8 cellular contexts compared by ENCODE assay signal in genomic region chr16:68064791-68065365, GRCh38. TPM values are rescaled to one million over a fixed set of nuclear protein-coding genes. Genes with fewer than 3 reads are reported as not detected.
A peak's percentile ranks its signal among the peaks of the same experiment; 100 is the strongest.
DNase-seq lines count a peak whose midpoint lies in the region; ATAC-seq and TF ChIP-seq lines count a peak whose summit lies in the region.

No MANE protein-coding gene starts in this region.

- peak overlapping the region; percentile 79 for H3K27ac Mint-ChIP-seq in activated CD8-positive, alpha-beta T cell treated with anti-CD3 and anti-CD28 coated beads for 36 hours

- CTCF ChIA-PET in activated CD8-positive, alpha-beta T cell treated with anti-CD3 and anti-CD28 coated beads for 36 hours (lab: Charles Lee) = interaction anchor here (0.9 to 4.0 kb wide), 15 partner anchors 11 to 168 kb away, joined by 3 to 38 read pairs (median 4); partner anchors contain the start of genes DDX28, DPEP2, DUS2 and NFATC3

- H3K4me3 ChIP-seq in mesodermal cell (ENCODE audit: extremely low read depth, insufficient read depth, low read length, poor library complexity, severe bottlenecking) = no peak overlapping the region

- no peaks in the 10 kb centered on the region for H3K9me3 Mint-ChIP-seq in activated CD8-positive, alpha-beta T cell treated with anti-CD3 and anti-CD28 coated beads for 36 hours

- H3K4me3 Mint-ChIP-seq in activated CD8-positive, alpha-beta T cell treated with anti-CD3 and anti-CD28 coated beads for 36 hours = no peak overlapping the region

- intact Hi-C loops in activated CD8-positive, alpha-beta T cell treated with anti-CD3 and anti-CD28 coated beads for 36 hours (cut with micrococcal nuclease) = no loop called here

- H3K9me3 ChIP-seq in mesodermal cell (ENCODE audit: control insufficient read depth, low read length) = no peaks in the 10 kb centered on the region

- POLR2A ChIA-PET in activated CD8-positive, alpha-beta T cell treated with anti-CD3 and anti-CD28 coated beads for 36 hours (lab: Charles Lee) = interaction anchor here (1.1 to 1.6 kb wide), 4 partner anchors 11 to 129 kb away, joined by 4 to 5 read pairs (median 4); no protein-coding TSS in a partner anchor

- ATAC-seq in activated CD8-positive, alpha-beta T cell treated with anti-CD3 and anti-CD28 coated beads for 36 hours = peak; percentile 73
- ATAC-seq in HG03280 (IDR thresholded peaks at IDR 0.05; ENCODE audit: unreplicated experiment) = no peak

- H3K4me1 Mint-ChIP-seq in activated CD8-positive, alpha-beta T cell treated with anti-CD3 and anti-CD28 coated beads for 36 hours (ENCODE audit: low read depth) = peaks cover 59% of the 10 kb centered on the region

- peaks cover 20% of the 10 kb centered on the region for H3K36me3 ChIP-seq in mesodermal cell (ENCODE audit: control insufficient read depth, insufficient read depth, low read length)

- H3K36me3 Mint-ChIP-seq in activated CD8-positive, alpha-beta T cell treated with anti-CD3 and anti-CD28 coated beads for 36 hours (ENCODE audit: low read depth) = peaks cover 50% of the 10 kb centered on the region

- H3K27ac ChIP-seq in mesodermal cell (ENCODE audit: low read depth, low read length, severe bottlenecking) = peak overlapping the region; percentile 69

- H3K4me1 ChIP-seq in mesodermal cell (ENCODE audit: control insufficient read depth, insufficient read depth, low read length, poor library complexity, severe bottlenecking) = peaks cover 23% of the 10 kb centered on the region

- TF ChIP-seq CTCF in AG09319 (IDR thresholded peaks at IDR 0.05; ENCODE audit: low read depth, low read length) = peak; percentile 86
- TF ChIP-seq CTCF in GM20000 (IDR thresholded peaks at IDR 0.05; ENCODE audit: extremely low read depth, missing control alignments) = peak; percentile 70
- TF ChIP-seq CTCF in activated CD8-positive, alpha-beta T cell treated with anti-CD3 and anti-CD28 coated beads for 36 hours (IDR thresholded peaks at IDR 0.05) = peak; percentile 90

- 50% methylated on average over 2 of the region's 2 CpGs; no CpG with 5 or more reads in 1 of the 2 experiments for WGBS in mesodermal cell (ENCODE audit: insufficient coverage in 2 of 2), 2 experiments

- no peaks in the 10 kb centered on the region for H3K27me3 Mint-ChIP-seq in activated CD8-positive, alpha-beta T cell treated with anti-CD3 and anti-CD28 coated beads for 36 hours

- DNase-seq in AG09319 (ENCODE audit: extremely low read depth, low read depth) (no peak), GM20000 (ENCODE audit: low spot score) (peak; percentile 65), NCI-H748 (lab: John Stamatoyannopoulos, UW; ENCODE audit: unreplicated experiment) (peak; percentile 38)
- DNase-seq in activated CD8-positive, alpha-beta T cell treated with anti-CD3 and anti-CD28 coated beads for 36 hours = peak; percentile 85
- peak; percentile 50 for DNase-seq in effector CD8-positive, alpha-beta T cell (lab: John Stamatoyannopoulos, UW)
- DNase-seq in stimulated activated CD8-positive, alpha-beta memory T cell treated with anti-CD3 and anti-CD28 coated beads, Interleukin-7, amount 100 ng/mL, for 1 hour (ENCODE audit: low read depth in 2 of 2) = peak; percentile 40 to 54

RNA-seq across cellular contexts. Expression of gene NFATC3, which starts 20.3 kb away (rescaled TPM):
- 100 to 1,000 TPM; 102 to 104 TPM for total RNA-seq in activated CD8-positive, alpha-beta T cell treated with anti-CD3 and anti-CD28 coated beads for 36 hours
- polyA plus RNA-seq in mesodermal cell (2013, experiment 1 of 2) = 19.3 TPM
- 20.2 TPM for polyA plus RNA-seq in mesodermal cell (2013, experiment 2 of 2)

RNA-seq across cellular contexts. Expression of gene DUS2, which starts 41.8 kb away (rescaled TPM):
- 10 to 100 TPM; 34.2 to 35.1 TPM for total RNA-seq in activated CD8-positive, alpha-beta T cell treated with anti-CD3 and anti-CD28 coated beads for 36 hours
- polyA plus RNA-seq in mesodermal cell (2013, experiment 1 of 2) = 11.5 TPM
- polyA plus RNA-seq in mesodermal cell (2013, experiment 2 of 2) = 12.4 TPM

RNA-seq across cellular contexts. Expression of gene DDX28, which starts 41.8 kb away (rescaled TPM):
- 10 to 100 TPM; 16.6 to 17.3 TPM for total RNA-seq in activated CD8-positive, alpha-beta T cell treated with anti-CD3 and anti-CD28 coated beads for 36 hours
- polyA plus RNA-seq in mesodermal cell (2013, experiment 1 of 2) = 6.3 TPM
- polyA plus RNA-seq in mesodermal cell (2013, experiment 2 of 2) = 5.7 TPM

RNA-seq across cellular contexts. Expression of gene DPEP2NB, which starts 49.2 kb away (rescaled TPM):
- total RNA-seq in activated CD8-positive, alpha-beta T cell treated with anti-CD3 and anti-CD28 coated beads for 36 hours = not detected
- polyA plus RNA-seq in mesodermal cell (2013, experiment 1 of 2) = not detected
- not detected for polyA plus RNA-seq in mesodermal cell (2013, experiment 2 of 2)
